Comparison of ENCODE assay signal across 1 cellular context in the genomic region with DNA sequence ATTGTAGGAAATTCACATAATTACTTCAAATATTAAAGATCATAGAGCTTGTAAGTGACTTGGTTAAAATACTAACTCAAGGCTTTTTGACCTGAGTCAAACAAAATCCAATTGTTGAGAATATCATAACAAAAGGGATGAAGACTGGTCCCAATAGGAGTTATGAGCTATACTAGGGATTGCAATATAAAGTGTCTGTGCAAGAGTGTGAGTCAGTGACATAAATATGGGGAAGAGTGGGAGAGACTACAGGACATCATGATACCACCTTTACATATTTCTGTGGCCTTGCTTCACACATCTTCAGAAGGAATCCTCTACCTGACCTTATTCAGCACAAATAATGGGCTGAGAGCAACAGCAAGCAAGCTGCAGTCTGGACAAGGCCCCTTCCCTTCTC.
TF ChIP-seq lines count a peak whose summit lies in the region.

No MANE protein-coding gene starts in this region.

TF ChIP-seq in H1, 55 proteins besides CTCF, POLR2A, EP300 and RAD21:
- no peak for TF ChIP-seq RBBP5 (IDR thresholded peaks at IDR 0.05; ENCODE audit: borderline replicate concordance, low read depth, low read length)
- no peak for TF ChIP-seq SIN3A (conservative IDR thresholded peaks at IDR 0.05 in 1 of 2, IDR thresholded peaks at IDR 0.05 in 1 of 2; ENCODE audit: low read depth in 1 of 2, low read length in 2 of 2)
- TF ChIP-seq TEAD4 (IDR thresholded peaks at IDR 0.05; ENCODE audit: low read depth, low read length), result no peak
- no peak for TF ChIP-seq PHF8 (conservative IDR thresholded peaks at IDR 0.05; ENCODE audit: low read depth, low read length)
- TF ChIP-seq RNF2 (IDR thresholded peaks at IDR 0.05; ENCODE audit: borderline replicate concordance, low read depth, low read length, missing control alignments, poor library complexity, severe bottlenecking), result no peak
- TF ChIP-seq POU5F1 (IDR thresholded peaks at IDR 0.05; ENCODE audit: low read depth, low read length), result no peak
- TF ChIP-seq SAP30 (IDR thresholded peaks at IDR 0.05; ENCODE audit: insufficient read depth, insufficient replicate concordance, low read length), result no peak
- no peak for TF ChIP-seq SRF (IDR thresholded peaks at IDR 0.05; ENCODE audit: low read depth, low read length)
- no peak for TF ChIP-seq KDM4A (IDR thresholded peaks at IDR 0.05; ENCODE audit: low read depth, low read length, severe bottlenecking)
- no peak for TF ChIP-seq ASH2L (IDR thresholded peaks at IDR 0.05; ENCODE audit: low read length)
- no peak for TF ChIP-seq KDM5A (IDR thresholded peaks at IDR 0.05; ENCODE audit: low read length)
- no peak for TF ChIP-seq ATF3 (IDR thresholded peaks at IDR 0.05; ENCODE audit: insufficient read depth, low read depth, low read length)
- TF ChIP-seq, protein P1, sequence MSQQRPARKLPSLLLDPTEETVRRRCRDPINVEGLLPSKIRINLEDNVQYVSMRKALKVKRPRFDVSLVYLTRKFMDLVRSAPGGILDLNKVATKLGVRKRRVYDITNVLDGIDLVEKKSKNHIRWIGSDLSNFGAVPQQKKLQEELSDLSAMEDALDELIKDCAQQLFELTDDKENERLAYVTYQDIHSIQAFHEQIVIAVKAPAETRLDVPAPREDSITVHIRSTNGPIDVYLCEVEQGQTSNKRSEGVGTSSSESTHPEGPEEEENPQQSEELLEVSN (IDR thresholded peaks at IDR 0.05), result no peak
- TF ChIP-seq SUZ12 (IDR thresholded peaks at IDR 0.05; ENCODE audit: low read length), result no peak
